ENCODE assay signal across 11 cellular contexts in the genomic region with DNA sequence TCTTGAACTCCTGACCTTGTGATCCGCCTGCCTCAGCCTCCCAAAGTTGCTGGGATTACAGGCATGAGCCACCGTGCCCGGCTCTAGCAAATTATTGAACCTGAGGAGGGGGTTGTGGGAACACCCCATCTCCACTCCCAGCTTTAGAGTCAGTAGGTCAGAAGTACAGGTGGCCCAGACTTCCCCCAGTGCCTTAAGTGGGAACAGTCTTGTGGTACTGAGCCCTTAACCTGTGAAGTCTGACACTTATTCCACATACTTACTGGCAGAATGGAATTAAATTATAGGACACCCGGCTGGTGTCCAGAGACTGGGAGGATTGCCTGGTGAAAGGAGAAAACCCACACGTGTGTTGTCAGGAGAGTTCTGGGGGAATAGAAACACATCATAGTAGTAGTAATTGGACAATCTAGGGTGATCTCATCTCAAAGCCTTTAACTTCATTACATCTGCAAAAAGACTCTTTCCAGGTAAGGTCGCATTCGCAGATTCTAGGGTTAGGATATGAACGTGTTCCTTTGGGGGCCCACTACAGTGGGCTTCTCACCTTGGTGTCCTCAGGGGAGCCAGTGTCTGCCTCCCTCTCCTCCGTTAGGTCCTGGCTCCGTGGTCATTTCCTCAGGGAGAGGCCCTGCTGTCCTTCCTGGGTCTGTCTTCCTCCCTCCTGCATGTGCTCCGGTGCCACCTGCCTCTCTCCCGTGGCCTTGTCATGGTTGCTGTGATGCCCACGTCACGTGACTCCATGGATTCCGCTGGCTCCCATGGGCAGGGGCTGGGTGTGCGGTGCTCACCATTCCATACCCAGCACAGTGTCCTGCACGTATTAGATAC.
DNase-seq lines count a peak whose midpoint lies in the region; ATAC-seq and TF ChIP-seq lines count a peak whose summit lies in the region.
"Had no signal": no experiment of that assay in that cellular context is flagged by ENCODE, and none has a peak within 500 bp of the region (broad histone marks: within the 10 kb centered on the region; RNA-seq: fewer than 3 reads in every experiment).

No MANE protein-coding gene starts in this region.

- ATAC-seq in stimulated activated naive CD8-positive, alpha-beta T cell treated with anti-CD3 and anti-CD28 coated beads, Interleukin-15, amount 100 ng/mL, for 72 hours: no peak
- ATAC-seq in HG03457 (IDR thresholded peaks at IDR 0.05; ENCODE audit: unreplicated experiment): no peak

- peaks cover 84% of the 10 kb centered on the region for H3K4me1 Mint-ChIP-seq in activated naive CD4-positive, alpha-beta T cell treated with anti-CD3 and anti-CD28 coated beads, Interleukin-2, amount 10 ng/mL, durations not matched to agents 7 days and 5 days
- peaks cover 89% of the 10 kb centered on the region for H3K4me1 Mint-ChIP-seq in activated CD4-positive, alpha-beta memory T cell treated with anti-CD3 and anti-CD28 coated beads for 36 hours (ENCODE audit: low read depth)
- H3K4me1 Mint-ChIP-seq in glutamatergic neuron (ENCODE audit: low read depth, unreplicated experiment): peaks cover 44% of the 10 kb centered on the region
- peaks cover 88% of the 10 kb centered on the region for H3K4me1 Mint-ChIP-seq in stimulated activated naive CD8-positive, alpha-beta T cell treated with anti-CD3 and anti-CD28 coated beads, Interleukin-15, amount 100 ng/mL, for 72 hours

- no peaks in the 10 kb centered on the region for H3K27me3 Mint-ChIP-seq in activated naive CD4-positive, alpha-beta T cell treated with anti-CD3 and anti-CD28 coated beads, Interleukin-2, amount 10 ng/mL, durations not matched to agents 7 days and 5 days
- H3K27me3 Mint-ChIP-seq in activated CD4-positive, alpha-beta memory T cell treated with anti-CD3 and anti-CD28 coated beads for 36 hours: no peaks in the 10 kb centered on the region
- peaks cover 18% of the 10 kb centered on the region for H3K27me3 Mint-ChIP-seq in glutamatergic neuron (ENCODE audit: unreplicated experiment)
- H3K27me3 Mint-ChIP-seq in stimulated activated naive CD8-positive, alpha-beta T cell treated with anti-CD3 and anti-CD28 coated beads, Interleukin-15, amount 100 ng/mL, for 72 hours: no peaks in the 10 kb centered on the region
- H3K27me3 Mint-ChIP-seq: dendritic cell treated with granulocyte-macrophage colony-stimulating factor and Interleukin-4, amounts not matched to agents 40 ng/mL and 50 ng/mL, for 4 days had no signal

- H3K36me3 Mint-ChIP-seq in activated naive CD4-positive, alpha-beta T cell treated with anti-CD3 and anti-CD28 coated beads, Interleukin-2, amount 10 ng/mL, durations not matched to agents 7 days and 5 days: peaks cover 18% of the 10 kb centered on the region
- peaks cover 3% of the 10 kb centered on the region for H3K36me3 Mint-ChIP-seq in activated CD4-positive, alpha-beta memory T cell treated with anti-CD3 and anti-CD28 coated beads for 36 hours
- no peaks in the 10 kb centered on the region for H3K36me3 Mint-ChIP-seq in glutamatergic neuron (ENCODE audit: unreplicated experiment)

- POLR2A ChIA-PET in activated CD4-positive, alpha-beta memory T cell treated with anti-CD3 and anti-CD28 coated beads for 36 hours (lab: Charles Lee): interaction anchor here (0.5 to 3.1 kb wide), 4 partner anchors 18 to 62 kb away, joined by 3 to 18 read pairs (median 8); partner anchors contain the start of gene BCR

- intact Hi-C loops in activated CD4-positive, alpha-beta memory T cell treated with anti-CD3 and anti-CD28 coated beads for 36 hours (cut with micrococcal nuclease): loop anchor here (1.0 to 5.0 kb wide), 4 partner anchors 24 to 62 kb away; no protein-coding TSS in a partner anchor

- peak overlapping the region; percentile 26 for H3K4me3 Mint-ChIP-seq in activated naive CD4-positive, alpha-beta T cell treated with anti-CD3 and anti-CD28 coated beads, Interleukin-2, amount 10 ng/mL, durations not matched to agents 7 days and 5 days
- H3K4me3 Mint-ChIP-seq in activated CD4-positive, alpha-beta memory T cell treated with anti-CD3 and anti-CD28 coated beads for 36 hours: peak overlapping the region; percentile 3
- peak overlapping the region; percentile 73 for H3K4me3 Mint-ChIP-seq in glutamatergic neuron (ENCODE audit: unreplicated experiment)
- peak overlapping the region; percentile 74 for H3K4me3 Mint-ChIP-seq in stimulated activated naive CD8-positive, alpha-beta T cell treated with anti-CD3 and anti-CD28 coated beads, Interleukin-15, amount 100 ng/mL, for 72 hours
- H3K4me3 Mint-ChIP-seq: dendritic cell treated with granulocyte-macrophage colony-stimulating factor and Interleukin-4, amounts not matched to agents 40 ng/mL and 50 ng/mL, for 4 days; mesothelial cell of epicardium had no signal

- TF ChIP-seq CTCF in glutamatergic neuron (IDR thresholded peaks at IDR 0.05; ENCODE audit: partially characterized antibody, unreplicated experiment): no peak

- peak overlapping the region; percentile 90 for H3K27ac Mint-ChIP-seq in activated naive CD4-positive, alpha-beta T cell treated with anti-CD3 and anti-CD28 coated beads, Interleukin-2, amount 10 ng/mL, durations not matched to agents 7 days and 5 days
- H3K27ac Mint-ChIP-seq in activated CD4-positive, alpha-beta memory T cell treated with anti-CD3 and anti-CD28 coated beads for 36 hours: peak overlapping the region; percentile 83
- peak overlapping the region; percentile 56 for H3K27ac Mint-ChIP-seq in glutamatergic neuron (ENCODE audit: unreplicated experiment)
- H3K27ac Mint-ChIP-seq in stimulated activated naive CD8-positive, alpha-beta T cell treated with anti-CD3 and anti-CD28 coated beads, Interleukin-15, amount 100 ng/mL, for 72 hours: peak overlapping the region; percentile 92 to 94
- H3K27ac Mint-ChIP-seq: dendritic cell treated with granulocyte-macrophage colony-stimulating factor and Interleukin-4, amounts not matched to agents 40 ng/mL and 50 ng/mL, for 4 days; mesothelial cell of epicardium had no signal

- peaks cover 3% of the 10 kb centered on the region for H3K9me3 Mint-ChIP-seq in activated naive CD4-positive, alpha-beta T cell treated with anti-CD3 and anti-CD28 coated beads, Interleukin-2, amount 10 ng/mL, durations not matched to agents 7 days and 5 days
- H3K9me3 Mint-ChIP-seq in activated CD4-positive, alpha-beta memory T cell treated with anti-CD3 and anti-CD28 coated beads for 36 hours: no peaks in the 10 kb centered on the region
- H3K9me3 Mint-ChIP-seq in glutamatergic neuron (ENCODE audit: unreplicated experiment): peaks cover 23% of the 10 kb centered on the region
- H3K9me3 Mint-ChIP-seq in stimulated activated naive CD8-positive, alpha-beta T cell treated with anti-CD3 and anti-CD28 coated beads, Interleukin-15, amount 100 ng/mL, for 72 hours: peaks cover 0 to 4% of the 10 kb centered on the region in 2 donors
- H3K9me3 Mint-ChIP-seq: dendritic cell treated with granulocyte-macrophage colony-stimulating factor and Interleukin-4, amounts not matched to agents 40 ng/mL and 50 ng/mL, for 4 days; mesothelial cell of epicardium had no signal

- DNase-seq in activated naive CD4-positive, alpha-beta T cell treated with anti-CD3 and anti-CD28 coated beads, Interleukin-2, amount 10 ng/mL, durations not matched to agents 7 days and 5 days: no peak
- DNase-seq in activated naive CD4-positive, alpha-beta T cell treated with anti-CD3 and anti-CD28 coated beads, Interleukin-2, amount 50 U/mL, for 16 hours: no peak
- no peak for DNase-seq in activated CD4-positive, alpha-beta memory T cell treated with anti-CD3 and anti-CD28 coated beads for 36 hours
- no peak for DNase-seq in glutamatergic neuron
- no peak for DNase-seq in stimulated activated naive CD8-positive, alpha-beta T cell treated with anti-CD3 and anti-CD28 coated beads, Interleukin-15, amount 100 ng/mL, for 72 hours
- DNase-seq in ecto neural progenitor cell (ENCODE audit: low spot score): no peak
- DNase-seq in amygdala (lab: John Stamatoyannopoulos, UW): no peak
- DNase-seq: amniotic stem cell had no signal

- CTCF ChIA-PET in activated naive CD4-positive, alpha-beta T cell treated with anti-CD3 and anti-CD28 coated beads, Interleukin-2, amount 10 ng/mL, durations not matched to agents 7 days and 5 days (lab: Charles Lee): interaction anchor here (0.7 to 1.6 kb wide), 5 partner anchors 12 to 66 kb away, joined by 3 to 12 read pairs (median 5); no protein-coding TSS in a partner anchor
- CTCF ChIA-PET in activated CD4-positive, alpha-beta memory T cell treated with anti-CD3 and anti-CD28 coated beads for 36 hours (lab: Charles Lee): interaction anchor here (1.0 to 3.0 kb wide), 12 partner anchors 10 to 70 kb away, joined by 4 to 15 read pairs (median 8); partner anchors contain the start of gene BCR

Comparison
In these comparisons a context has a peak if more than half of its experiments do, and no peak if none do; other contexts are left out.
1. H3K4me3 Mint-ChIP-seq: peak in every context shown above with its lines; median percentile 74 in stimulated activated naive CD8-positive, alpha-beta T cell treated with anti-CD3 and anti-CD28 coated beads, Interleukin-15, amount 100 ng/mL, for 72 hours; 73 in glutamatergic neuron; 26 in activated naive CD4-positive, alpha-beta T cell treated with anti-CD3 and anti-CD28 coated beads, Interleukin-2, amount 10 ng/mL, durations not matched to agents 7 days and 5 days; 3 in activated CD4-positive, alpha-beta memory T cell treated with anti-CD3 and anti-CD28 coated beads for 36 hours.